15 cellular contexts compared by ENCODE assay signal in genomic region chr15:96160269-96160668, GRCh38.
DNase-seq lines count a peak whose midpoint lies in the region; ATAC-seq, FAIRE-seq and TF ChIP-seq lines count a peak whose summit lies in the region.
"Had no signal": no experiment of that assay in that cellular context is flagged by ENCODE, and none has a peak within 500 bp of the region (broad histone marks: within the 10 kb centered on the region; RNA-seq: fewer than 3 reads in every experiment).

No MANE protein-coding gene starts in this region.

- H2AFZ ChIP-seq in SK-N-SH (ENCODE audit: low read depth), result no peak overlapping the region

- ATAC-seq in omental fat pad (ENCODE audit: low FRiP score), result no peak
- ATAC-seq: activated CD8-positive, alpha-beta memory T cell treated with anti-CD3 and anti-CD28 coated beads, Interleukin-2, amount 10 ng/mL, durations not matched to agents 7 days and 5 days had no signal

- no peak for FAIRE-seq in kidney (lab: Jason Lieb, UNC)
- FAIRE-seq: keratinocyte, TTC549 had no signal

- DNase-seq in HFF-Myc (ENCODE audit: extremely low read depth, low read depth), result peak; percentile 2
- DNase-seq in colonic mucosa, result peak; percentile 23
- peak; percentile 88 for DNase-seq in kidney
- DNase-seq in spleen, result no peak
- no peak for DNase-seq in NCI-H82 (lab: John Stamatoyannopoulos, UW)
- no peak for DNase-seq in SK-N-SH
- no peak for DNase-seq in DMS153 (lab: John Stamatoyannopoulos, UW)
- DNase-seq in omental fat pad (ENCODE audit: low spot score), result no peak
- DNase-seq: activated CD8-positive, alpha-beta memory T cell treated with anti-CD3 and anti-CD28 coated beads, Interleukin-2, amount 10 ng/mL, durations not matched to agents 7 days and 5 days; activated naive CD8-positive, alpha-beta T cell treated with anti-CD3 and anti-CD28 coated beads for 36 hours; NCI-H446; transverse colon had no signal

- intact Hi-C loops in colonic mucosa (cut with DNase I), result no loop called here
- intact Hi-C loops in kidney (cut with DNase I), result no loop called here
- intact Hi-C loops in spleen (cut with DNase I; ENCODE audit: low total_unique reads), result no loop called here

- H3K9me2 ChIP-seq in SK-N-SH, result no peaks in the 10 kb centered on the region

- no peak for TF ChIP-seq POLR2A in spleen (IDR thresholded peaks at IDR 0.05)

- CTCF ChIA-PET in SK-N-SH (lab: Yijun Ruan, JAX), result no interaction called here

- H3K36me3 ChIP-seq in colonic mucosa, result no peaks in the 10 kb centered on the region
- no peaks in the 10 kb centered on the region for H3K36me3 ChIP-seq in kidney (ENCODE audit: control insufficient read depth in 1 of 2, insufficient read depth in 2 of 2, low read length in 2 of 2)
- H3K36me3 ChIP-seq in spleen, result no peaks in the 10 kb centered on the region
- H3K36me3 ChIP-seq in SK-N-SH (replicated peaks in 1 of 2; ENCODE audit: control insufficient read depth in 1 of 2, insufficient read depth in 2 of 2, low read length in 1 of 2), result no peaks in the 10 kb centered on the region
- H3K36me3 ChIP-seq: BLaER1, transverse colon had no signal

- no peak for TF ChIP-seq RAD21 in SK-N-SH (IDR thresholded peaks at IDR 0.05; ENCODE audit: low read length)

- H3F3A ChIP-seq in SK-N-SH (replicated peaks; ENCODE audit: insufficient read depth), result no peaks in the 10 kb centered on the region

- TF ChIP-seq CTCF in HFF-Myc (IDR thresholded peaks at IDR 0.05; ENCODE audit: low read depth, low read length, missing control alignments) (no peak), colonic mucosa (IDR thresholded peaks at IDR 0.05) (no peak), kidney (IDR thresholded peaks at IDR 0.05; ENCODE audit: borderline replicate concordance, extremely low read depth, insufficient read depth) (no peak), spleen (IDR thresholded peaks at IDR 0.05 in 8 of 11, conservative IDR thresholded peaks at IDR 0.05 in 3 of 11) (no peak), SK-N-SH (IDR thresholded peaks at IDR 0.05) (no peak), omental fat pad (IDR thresholded peaks at IDR 0.05) (no peak)

- H3K27me3 ChIP-seq in colonic mucosa, result no peaks in the 10 kb centered on the region
- H3K27me3 ChIP-seq in spleen (replicated peaks in 1 of 7), result no peaks in the 10 kb centered on the region
- no peaks in the 10 kb centered on the region for H3K27me3 ChIP-seq in SK-N-SH (ENCODE audit: insufficient read depth)
- H3K27me3 ChIP-seq: BLaER1, transverse colon had no signal

- POLR2A ChIA-PET in SK-N-SH (lab: Yijun Ruan, JAX), result no interaction called here

- H3K9me3 ChIP-seq in colonic mucosa (no peaks in the 10 kb centered on the region), kidney (ENCODE audit: control insufficient read depth in 1 of 2, low read length in 2 of 2) (no peaks in the 10 kb centered on the region), spleen (no peaks in the 10 kb centered on the region), SK-N-SH (no peaks in the 10 kb centered on the region)
- H3K9me3 ChIP-seq: BLaER1, transverse colon had no signal

- H3K4me2 ChIP-seq in SK-N-SH, result no peak overlapping the region
- H3K4me2 ChIP-seq: BLaER1 had no signal

- WGBS in spleen, 5 donors, result 26 to 35% (median 28%) methylated on average over 8 of the region's 8 CpGs
- 21% methylated on average over 8 of the region's 8 CpGs for WGBS in SK-N-SH (ENCODE audit: low lambda C conversion rate)

- no peak for TF ChIP-seq EP300 in SK-N-SH (IDR thresholded peaks at IDR 0.05; ENCODE audit: borderline replicate concordance in 1 of 2, low read depth in 1 of 2, low read length in 1 of 2)

- no peaks in the 10 kb centered on the region for H4K20me1 ChIP-seq in SK-N-SH (ENCODE audit: insufficient read depth)
- H4K20me1 ChIP-seq: BLaER1 had no signal

- no peak overlapping the region for H3K9ac ChIP-seq in colonic mucosa (ENCODE audit: low read depth in 2 of 2, low read length in 2 of 2)
- no peak overlapping the region for H3K9ac ChIP-seq in kidney (ENCODE audit: low read length in 2 of 2)
- no peak overlapping the region for H3K9ac ChIP-seq in SK-N-SH
- H3K9ac ChIP-seq: BLaER1 had no signal

- H3K27ac ChIP-seq in colonic mucosa, result no peak overlapping the region
- peak overlapping the region; percentile 18 to 52 for H3K27ac ChIP-seq in kidney (ENCODE audit: low read depth in 2 of 2, low read length in 2 of 2)
- peak overlapping the region; percentile 40 to 78 (median 67) for H3K27ac ChIP-seq in spleen
- H3K27ac ChIP-seq in SK-N-SH (ENCODE audit: low read depth in 2 of 2, low read length in 1 of 2), result no peak overlapping the region
- H3K27ac ChIP-seq: BLaER1 had no signal

- no peak overlapping the region for H3K4me3 ChIP-seq in HFF-Myc (replicated peaks; ENCODE audit: low read depth, low read length)
- H3K4me3 ChIP-seq in colonic mucosa, result no peak overlapping the region
- no peak overlapping the region for H3K4me3 ChIP-seq in kidney (ENCODE audit: low read length in 2 of 2)
- H3K4me3 ChIP-seq in spleen, result no peak overlapping the region
- H3K4me3 ChIP-seq in SK-N-SH (ENCODE audit: low read depth in 2 of 2, low read length in 1 of 2), result no peak overlapping the region; a peak in 1 of 4 replicates
- H3K4me3 ChIP-seq: BLaER1, transverse colon had no signal

- H3K4me1 ChIP-seq in colonic mucosa (no peaks in the 10 kb centered on the region), kidney (ENCODE audit: control insufficient read depth in 1 of 2, insufficient read depth in 1 of 2, low read depth in 1 of 2, low read length in 2 of 2) (peaks cover 4 to 6% of the 10 kb centered on the region in 2 donors), spleen (peaks cover 0 to 7% (median 0%) of the 10 kb centered on the region in 6 donors), SK-N-SH (ENCODE audit: control insufficient read depth in 1 of 2, insufficient read depth in 2 of 2, low read depth in 1 of 2, low read length in 1 of 2) (peaks cover 0 to 4% of the 10 kb centered on the region in 2 experiments; a peak in 1 of 4 replicates)
- H3K4me1 ChIP-seq: BLaER1, transverse colon had no signal

- H3K79me2 ChIP-seq in SK-N-SH (ENCODE audit: insufficient read depth), result no peaks in the 10 kb centered on the region

TF ChIP-seq in SK-N-SH, 30 proteins besides CTCF, POLR2A, EP300 and RAD21:
- TF ChIP-seq, protein P1, sequence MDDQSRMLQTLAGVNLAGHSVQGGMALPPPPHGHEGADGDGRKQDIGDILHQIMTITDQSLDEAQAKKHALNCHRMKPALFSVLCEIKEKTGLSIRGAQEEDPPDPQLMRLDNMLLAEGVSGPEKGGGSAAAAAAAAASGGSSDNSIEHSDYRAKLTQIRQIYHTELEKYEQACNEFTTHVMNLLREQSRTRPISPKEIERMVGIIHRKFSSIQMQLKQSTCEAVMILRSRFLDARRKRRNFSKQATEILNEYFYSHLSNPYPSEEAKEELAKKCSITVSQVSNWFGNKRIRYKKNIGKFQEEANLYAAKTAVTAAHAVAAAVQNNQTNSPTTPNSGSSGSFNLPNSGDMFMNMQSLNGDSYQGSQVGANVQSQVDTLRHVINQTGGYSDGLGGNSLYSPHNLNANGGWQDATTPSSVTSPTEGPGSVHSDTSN (IDR thresholded peaks at IDR 0.05), result no peak
- TF ChIP-seq CHD2 (IDR thresholded peaks at IDR 0.05; ENCODE audit: low read length, partially characterized antibody) (no peak), TCF12 (IDR thresholded peaks at IDR 0.05) (no peak), RFX5 (IDR thresholded peaks at IDR 0.05; ENCODE audit: low read length) (no peak), USF1 (IDR thresholded peaks at IDR 0.05; ENCODE audit: borderline replicate concordance, low read depth) (no peak), EZH2phosphoT487 (IDR thresholded peaks at IDR 0.05; ENCODE audit: borderline replicate concordance, low read depth) (no peak), RCOR1 (IDR thresholded peaks at IDR 0.05; ENCODE audit: low read length) (no peak), FOXJ3 (CRISPR knock-in tag; IDR thresholded peaks at IDR 0.05) (no peak), SMC3 (IDR thresholded peaks at IDR 0.05; ENCODE audit: low read depth, low read length) (no peak), TEAD4 (IDR thresholded peaks at IDR 0.05; ENCODE audit: borderline replicate concordance, insufficient read depth) (no peak), NRF1 (IDR thresholded peaks at IDR 0.05; ENCODE audit: low read depth, low read length) (no peak)
- TF ChIP-seq, protein P2, sequence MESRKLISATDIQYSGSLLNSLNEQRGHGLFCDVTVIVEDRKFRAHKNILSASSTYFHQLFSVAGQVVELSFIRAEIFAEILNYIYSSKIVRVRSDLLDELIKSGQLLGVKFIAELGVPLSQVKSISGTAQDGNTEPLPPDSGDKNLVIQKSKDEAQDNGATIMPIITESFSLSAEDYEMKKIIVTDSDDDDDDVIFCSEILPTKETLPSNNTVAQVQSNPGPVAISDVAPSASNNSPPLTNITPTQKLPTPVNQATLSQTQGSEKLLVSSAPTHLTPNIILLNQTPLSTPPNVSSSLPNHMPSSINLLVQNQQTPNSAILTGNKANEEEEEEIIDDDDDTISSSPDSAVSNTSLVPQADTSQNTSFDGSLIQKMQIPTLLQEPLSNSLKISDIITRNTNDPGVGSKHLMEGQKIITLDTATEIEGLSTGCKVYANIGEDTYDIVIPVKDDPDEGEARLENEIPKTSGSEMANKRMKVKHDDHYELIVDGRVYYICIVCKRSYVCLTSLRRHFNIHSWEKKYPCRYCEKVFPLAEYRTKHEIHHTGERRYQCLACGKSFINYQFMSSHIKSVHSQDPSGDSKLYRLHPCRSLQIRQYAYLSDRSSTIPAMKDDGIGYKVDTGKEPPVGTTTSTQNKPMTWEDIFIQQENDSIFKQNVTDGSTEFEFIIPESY (IDR thresholded peaks at IDR 0.05; ENCODE audit: borderline replicate concordance, low read depth), result no peak
- TF ChIP-seq, protein P3, sequence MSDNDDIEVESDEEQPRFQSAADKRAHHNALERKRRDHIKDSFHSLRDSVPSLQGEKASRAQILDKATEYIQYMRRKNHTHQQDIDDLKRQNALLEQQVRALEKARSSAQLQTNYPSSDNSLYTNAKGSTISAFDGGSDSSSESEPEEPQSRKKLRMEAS (IDR thresholded peaks at IDR 0.05; ENCODE audit: low read depth), result no peak

Comparison
In these comparisons a context has a peak if more than half of its experiments do, and no peak if none do; other contexts are left out.
1. DNase-seq: peak in HFF-Myc (single experiment), colonic mucosa (single experiment) and kidney (single experiment); none in spleen (single experiment), NCI-H82 (single experiment), SK-N-SH (single experiment), DMS153 (single experiment) and omental fat pad (single experiment).
2. H3K27ac ChIP-seq: peak in kidney (2 of 2) and spleen (8 of 8); none in colonic mucosa (single experiment) and SK-N-SH (0 of 2).